In the genomic region with DNA sequence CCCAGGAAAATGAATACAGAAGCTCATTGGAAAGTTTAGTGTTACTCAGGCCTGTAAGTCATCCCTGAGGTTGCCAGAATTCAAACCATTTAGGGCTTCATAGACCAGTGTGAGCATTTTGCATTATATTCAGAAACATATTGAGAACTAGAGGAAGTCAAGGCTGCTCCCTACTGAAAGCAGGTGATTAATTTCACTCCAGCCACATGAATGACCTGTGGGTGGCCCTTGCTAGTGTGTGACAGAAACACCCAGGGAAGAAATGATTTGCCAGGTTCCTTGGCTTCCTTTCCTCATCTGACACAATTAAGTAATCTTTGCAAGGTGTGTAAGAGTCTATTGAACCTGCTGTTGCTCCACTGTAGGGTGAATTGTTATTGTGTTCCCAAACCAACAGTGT, we compare ENCODE assay signal across 16 cellular contexts.
DNase-seq lines count a peak whose midpoint lies in the region; ATAC-seq lines count a peak whose summit lies in the region.
"Had no signal": no experiment of that assay in that cellular context is flagged by ENCODE, and none has a peak within 500 bp of the region (broad histone marks: within the 10 kb centered on the region; RNA-seq: fewer than 3 reads in every experiment).

No MANE protein-coding gene starts in this region.

- H3K36me3 Mint-ChIP-seq in T-helper 2 cell treated with Interferon-gamma antibody and Interleukin-4, amounts not matched to agents 5 μg/mL and 100 μg/mL, for 36 hours (ENCODE audit: low read depth): no peaks in the 10 kb centered on the region
- H3K36me3 Mint-ChIP-seq in stimulated activated effector memory CD8-positive, alpha-beta T cell treated with anti-CD3 and anti-CD28 coated beads, Interleukin-12 subunit alpha, Interleukin-12 subunit beta, amount 100 ng/mL, for 72 hours: no peaks in the 10 kb centered on the region
- H3K36me3 Mint-ChIP-seq: activated naive CD4-positive, alpha-beta T cell treated with anti-CD3 and anti-CD28 coated beads, Interleukin-2, amount 50 U/mL, for 24 hours; memory B cell had no signal

- ATAC-seq in GM21423 (IDR thresholded peaks at IDR 0.05; ENCODE audit: unreplicated experiment): peak; percentile 46
- ATAC-seq in HG03039 (IDR thresholded peaks at IDR 0.05; ENCODE audit: unreplicated experiment): peak; percentile 77
- ATAC-seq in stimulated activated effector memory CD8-positive, alpha-beta T cell treated with anti-CD3 and anti-CD28 coated beads, Interleukin-12 subunit alpha, Interleukin-12 subunit beta, amount 100 ng/mL, for 72 hours: peak; percentile 57
- ATAC-seq: foreskin keratinocyte, K562 had no signal

- H3K4me1 Mint-ChIP-seq in T-helper 2 cell treated with Interferon-gamma antibody and Interleukin-4, amounts not matched to agents 5 μg/mL and 100 μg/mL, for 36 hours (ENCODE audit: low read depth): no peaks in the 10 kb centered on the region
- H3K4me1 Mint-ChIP-seq in stimulated activated effector memory CD8-positive, alpha-beta T cell treated with anti-CD3 and anti-CD28 coated beads, Interleukin-12 subunit alpha, Interleukin-12 subunit beta, amount 100 ng/mL, for 72 hours: no peaks in the 10 kb centered on the region
- H3K4me1 Mint-ChIP-seq: activated naive CD4-positive, alpha-beta T cell treated with anti-CD3 and anti-CD28 coated beads, Interleukin-2, amount 50 U/mL, for 24 hours; memory B cell had no signal

- H3K27me3 Mint-ChIP-seq in T-helper 2 cell treated with Interferon-gamma antibody and Interleukin-4, amounts not matched to agents 5 μg/mL and 100 μg/mL, for 36 hours (ENCODE audit: low read depth): peaks cover 14% of the 10 kb centered on the region
- H3K27me3 Mint-ChIP-seq: memory B cell had no signal

- H3K27ac Mint-ChIP-seq in T-helper 2 cell treated with Interferon-gamma antibody and Interleukin-4, amounts not matched to agents 5 μg/mL and 100 μg/mL, for 36 hours: no peak overlapping the region
- H3K27ac Mint-ChIP-seq in stimulated activated effector memory CD8-positive, alpha-beta T cell treated with anti-CD3 and anti-CD28 coated beads, Interleukin-12 subunit alpha, Interleukin-12 subunit beta, amount 100 ng/mL, for 72 hours: no peak overlapping the region
- H3K27ac Mint-ChIP-seq: activated naive CD4-positive, alpha-beta T cell treated with anti-CD3 and anti-CD28 coated beads, Interleukin-2, amount 50 U/mL, for 24 hours; CD4-positive, alpha-beta T cell; endodermal cell; memory B cell had no signal

- peak; percentile 7 for DNase-seq in T-helper 2 cell treated with Interferon-gamma antibody and Interleukin-4, amounts not matched to agents 5 μg/mL and 100 μg/mL, for 36 hours (ENCODE audit: low spot score)
- DNase-seq in T-helper 2 cell (no peak), cerebellum (ENCODE audit: low spot score) (no peak), globus pallidus (ENCODE audit: low spot score) (no peak), SKM-1 treated with dmso at 0.1 percent for 144 hours (lab: John Stamatoyannopoulos, UW; ENCODE audit: unreplicated experiment) (no peak)
- DNase-seq in stimulated activated effector memory CD8-positive, alpha-beta T cell treated with anti-CD3 and anti-CD28 coated beads, Interleukin-12 subunit alpha, Interleukin-12 subunit beta, amount 100 ng/mL, for 72 hours (ENCODE audit: low spot score in 2 of 2): no peak
- DNase-seq: CD4-positive, alpha-beta T cell; endodermal cell; foreskin keratinocyte; NCI-H1436 treated with DMSO at 0.1 percent for 48 hours; NCI-H526 treated with DMSO at 0.1 percent for 48 hours had no signal

- no peaks in the 10 kb centered on the region for H3K9me3 Mint-ChIP-seq in T-helper 2 cell treated with Interferon-gamma antibody and Interleukin-4, amounts not matched to agents 5 μg/mL and 100 μg/mL, for 36 hours
- H3K9me3 Mint-ChIP-seq in stimulated activated effector memory CD8-positive, alpha-beta T cell treated with anti-CD3 and anti-CD28 coated beads, Interleukin-12 subunit alpha, Interleukin-12 subunit beta, amount 100 ng/mL, for 72 hours: no peaks in the 10 kb centered on the region
- H3K9me3 Mint-ChIP-seq: activated naive CD4-positive, alpha-beta T cell treated with anti-CD3 and anti-CD28 coated beads, Interleukin-2, amount 50 U/mL, for 24 hours; CD4-positive, alpha-beta T cell; endodermal cell; memory B cell had no signal

- no peak overlapping the region for H3K4me3 Mint-ChIP-seq in T-helper 2 cell treated with Interferon-gamma antibody and Interleukin-4, amounts not matched to agents 5 μg/mL and 100 μg/mL, for 36 hours
- no peak overlapping the region for H3K4me3 Mint-ChIP-seq in stimulated activated effector memory CD8-positive, alpha-beta T cell treated with anti-CD3 and anti-CD28 coated beads, Interleukin-12 subunit alpha, Interleukin-12 subunit beta, amount 100 ng/mL, for 72 hours
- H3K4me3 Mint-ChIP-seq: activated naive CD4-positive, alpha-beta T cell treated with anti-CD3 and anti-CD28 coated beads, Interleukin-2, amount 50 U/mL, for 24 hours; CD4-positive, alpha-beta T cell; endodermal cell; memory B cell had no signal
